Comparison of ENCODE assay signal across 18 cellular contexts in genomic region chr3:196645917-196646735, GRCh38. TPM values are rescaled to one million over a fixed set of nuclear protein-coding genes. Genes with fewer than 3 reads are reported as not detected.
DNase-seq lines count a peak whose midpoint lies in the region; ATAC-seq and TF ChIP-seq lines count a peak whose summit lies in the region.
"Had no signal": no experiment of that assay in that cellular context is flagged by ENCODE, and none has a peak within 500 bp of the region (broad histone marks: within the 10 kb centered on the region; RNA-seq: fewer than 3 reads in every experiment).

No MANE protein-coding gene starts in this region.

- no peaks in the 10 kb centered on the region for H3K27me3 ChIP-seq in neutrophil
- no peaks in the 10 kb centered on the region for H3K27me3 ChIP-seq in PC-9 (ENCODE audit: insufficient read depth, low read depth)
- no peaks in the 10 kb centered on the region for H3K27me3 ChIP-seq in lower lobe of right lung (ENCODE audit: low read depth)
- H3K27me3 ChIP-seq: adrenal gland had no signal

- H3F3A ChIP-seq in PC-9 (ENCODE audit: insufficient read depth, low read depth) = peaks cover 11% of the 10 kb centered on the region

- TF ChIP-seq CTCF in neutrophil (IDR thresholded peaks at IDR 0.05) (no peak), PC-9 (conservative IDR thresholded peaks at IDR 0.05) (no peak), lower lobe of right lung (IDR thresholded peaks at IDR 0.05) (no peak)

- H3K36me3 ChIP-seq in neutrophil (no peaks in the 10 kb centered on the region), PC-9 (ENCODE audit: low read depth) (no peaks in the 10 kb centered on the region), lower lobe of right lung (peaks cover 3% of the 10 kb centered on the region)
- H3K36me3 ChIP-seq: adrenal gland had no signal

- H3K79me2 ChIP-seq in PC-9 (ENCODE audit: low read depth) = no peaks in the 10 kb centered on the region

- H3K9me3 Mint-ChIP-seq in IgD-negative memory B cell = no peaks in the 10 kb centered on the region
- no peaks in the 10 kb centered on the region for H3K9me3 Mint-ChIP-seq in central memory CD8-positive, alpha-beta T cell

- H3K4me3 ChIP-seq in neutrophil (ENCODE audit: low read depth in 1 of 2, low read length in 1 of 2) (no peak overlapping the region), PC-9 (no peak overlapping the region), lower lobe of right lung (no peak overlapping the region)
- H3K4me3 ChIP-seq: adrenal gland had no signal

- no TSS peak for BruUV-seq in PC-9 (replicated peaks; lab: Mats Ljungman, UMichigan)

- H3K4me1 ChIP-seq in neutrophil (ENCODE audit: control insufficient read depth in 1 of 2, insufficient read depth in 1 of 2, low read depth in 1 of 2, low read length in 1 of 2) (peaks cover 51 to 83% of the 10 kb centered on the region in 2 experiments), PC-9 (replicated peaks; ENCODE audit: insufficient read depth) (peaks cover 14% of the 10 kb centered on the region), lower lobe of right lung (peaks cover 38% of the 10 kb centered on the region)

- POLR2A ChIA-PET in PC-9 (lab: Charles Lee; ENCODE audit: unreplicated experiment) = no interaction called here

- H3K36me3 Mint-ChIP-seq in IgD-negative memory B cell = peaks cover 2% of the 10 kb centered on the region
- H3K36me3 Mint-ChIP-seq in central memory CD8-positive, alpha-beta T cell (ENCODE audit: insufficient read depth) = peaks cover 7% of the 10 kb centered on the region

- H3K4me3 Mint-ChIP-seq in IgD-negative memory B cell = peak overlapping the region in 2 of 4 donors; percentile 37 to 57
- H3K4me3 Mint-ChIP-seq in central memory CD8-positive, alpha-beta T cell = no peak overlapping the region

- CTCF ChIA-PET in PC-9 (lab: Charles Lee) = no interaction called here

- H4K20me1 ChIP-seq in PC-9 (ENCODE audit: insufficient read depth) = no peaks in the 10 kb centered on the region

- peaks cover 1% of the 10 kb centered on the region for H3K27me3 Mint-ChIP-seq in IgD-negative memory B cell
- no peaks in the 10 kb centered on the region for H3K27me3 Mint-ChIP-seq in central memory CD8-positive, alpha-beta T cell

- H3K9me2 ChIP-seq in PC-9 (ENCODE audit: insufficient read depth) = no peaks in the 10 kb centered on the region

- ATAC-seq in central memory CD8-positive, alpha-beta T cell (replicated peaks; ENCODE audit: extremely low read depth, poor library complexity, severe bottlenecking) = no peak
- ATAC-seq in lower lobe of right lung = no peak
- ATAC-seq: esophagus mucosa had no signal

- DNase-seq in CD1c-positive myeloid dendritic cell (ENCODE audit: extremely low spot score) = peak; percentile 49
- DNase-seq in central memory CD8-positive, alpha-beta T cell (ENCODE audit: low spot score in 2 of 2) = no peak
- no peak for DNase-seq in PC-9
- DNase-seq in lower lobe of right lung = no peak
- DNase-seq in NCI-H524 treated with DMSO at 0.1 percent for 48 hours (lab: John Stamatoyannopoulos, UW) = no peak
- DNase-seq: activated CD8-positive, alpha-beta memory T cell treated with anti-CD3 and anti-CD28 coated beads for 24 hours; adrenal gland; GF-D8; NCI-H1694; NCI-H2227 treated with DMSO at 0.1 percent for 48 hours; RPMI8226; stimulated activated CD4-positive, alpha-beta T cell treated with anti-CD3 and anti-CD28 coated beads, Interleukin-2, amount 100 ng/mL, for 24 hours had no signal

- intact Hi-C loops in PC-9 (cut with micrococcal nuclease; ENCODE audit: unreplicated experiment) = no loop called here
- intact Hi-C loops in lower lobe of right lung (cut with DNase I) = no loop called here

- no peaks in the 10 kb centered on the region for H3K9me3 ChIP-seq in neutrophil
- H3K9me3 ChIP-seq in PC-9 (ENCODE audit: insufficient read depth, low read depth) = no peaks in the 10 kb centered on the region
- no peaks in the 10 kb centered on the region for H3K9me3 ChIP-seq in lower lobe of right lung
- H3K9me3 ChIP-seq: adrenal gland had no signal

- no peak overlapping the region for H3K4me2 ChIP-seq in PC-9

- H2AFZ ChIP-seq in PC-9 = no peak overlapping the region

- H3K27ac ChIP-seq in neutrophil (peak overlapping the region; percentile 57), PC-9 (no peak overlapping the region), lower lobe of right lung (no peak overlapping the region)
- H3K27ac ChIP-seq: adrenal gland, VCaP had no signal

- peaks cover 33 to 57% (median 46%) of the 10 kb centered on the region in 3 donors for H3K4me1 Mint-ChIP-seq in IgD-negative memory B cell
- peaks cover 64% of the 10 kb centered on the region for H3K4me1 Mint-ChIP-seq in central memory CD8-positive, alpha-beta T cell

- peak overlapping the region; percentile 92 to 99 (median 94) for H3K27ac Mint-ChIP-seq in IgD-negative memory B cell
- peak overlapping the region; percentile 80 for H3K27ac Mint-ChIP-seq in central memory CD8-positive, alpha-beta T cell (ENCODE audit: low read depth)
- H3K27ac Mint-ChIP-seq: progenitor cell of endocrine pancreas had no signal

RNA-seq across cellular contexts. Expression of gene NRROS, which starts 6.6 kb away (rescaled TPM):
- polyA plus RNA-seq in IgD-negative memory B cell = 18.9 TPM
- total RNA-seq in PC-9 (2021) (2.2 and 3.1 TPM in 2 replicates), lower lobe of right lung (20.7 TPM)
- total RNA-seq: bronchial epithelial cell had no signal
